7 cellular contexts compared by ENCODE assay signal in the genomic region with DNA sequence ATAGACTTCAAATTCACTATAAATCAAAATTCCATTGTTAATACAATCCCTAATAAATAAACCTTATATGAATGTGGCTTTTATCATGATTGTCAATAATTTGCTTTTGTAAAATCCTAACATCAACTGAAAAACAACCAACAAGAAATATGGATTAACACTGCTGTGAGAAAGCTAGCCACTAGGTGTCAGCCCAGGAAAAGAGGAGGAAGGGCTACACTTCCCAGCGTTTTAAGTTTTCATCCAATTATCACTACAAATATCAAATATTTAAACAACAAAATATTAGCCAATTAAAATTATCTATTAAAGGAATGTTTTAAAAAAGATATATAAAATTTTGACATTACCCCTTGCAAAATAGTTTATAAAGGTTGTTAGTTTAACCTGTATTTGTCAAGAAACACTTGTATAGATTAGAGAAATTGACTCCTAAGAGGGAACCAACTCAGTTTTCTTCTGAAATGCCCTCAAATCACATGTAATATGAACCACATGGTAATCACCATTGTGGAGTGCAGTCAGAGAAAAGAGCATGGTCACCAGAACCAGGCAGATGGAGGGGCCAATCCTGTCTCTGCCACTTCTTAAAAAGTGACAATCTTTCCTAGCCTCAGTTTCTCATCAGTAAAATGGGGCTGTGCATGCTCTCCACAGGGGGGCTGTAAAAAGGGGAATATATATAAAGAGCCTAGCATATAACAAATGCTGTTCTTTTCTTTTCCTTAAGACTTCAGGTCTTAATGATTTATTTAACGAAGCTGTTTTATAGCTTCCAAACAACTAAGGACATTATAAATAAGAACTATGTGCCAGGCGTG.
DNase-seq lines count a peak whose midpoint lies in the region; ATAC-seq and TF ChIP-seq lines count a peak whose summit lies in the region.

No MANE protein-coding gene starts in this region.

- H3K4me1 ChIP-seq in neutrophil (ENCODE audit: control insufficient read depth in 1 of 2, insufficient read depth in 1 of 2, low read depth in 1 of 2, low read length in 1 of 2), result peaks cover 9 to 10% of the 10 kb centered on the region in 2 experiments

- DNase-seq in DMS79 treated with DMSO at 0.1 percent for 48 hours (lab: John Stamatoyannopoulos, UW) (peak; percentile 68), HT-29 (ENCODE audit: low spot score) (peak; percentile 57), RPMI8226 (peak; percentile 47), erythroblast (lab: John Stamatoyannopoulos, UW) (peak; percentile 26 to 62)

- H3K4me3 ChIP-seq in neutrophil (ENCODE audit: low read depth in 1 of 2, low read length in 1 of 2), result no peak overlapping the region

- no peaks in the 10 kb centered on the region for H3K27me3 ChIP-seq in neutrophil

- H3K36me3 ChIP-seq in neutrophil, result no peaks in the 10 kb centered on the region

- H3K27ac ChIP-seq in neutrophil, result no peak overlapping the region

- H3K9me3 ChIP-seq in neutrophil, result no peaks in the 10 kb centered on the region

- TF ChIP-seq CTCF in neutrophil (IDR thresholded peaks at IDR 0.05), result peak; percentile 28

- TF ChIP-seq POLR2A in erythroblast (IDR thresholded peaks at IDR 0.05; ENCODE audit: low read length), result no peak

- ATAC-seq in GM19351 (IDR thresholded peaks at IDR 0.05; ENCODE audit: unreplicated experiment) (no peak), GM18517 (IDR thresholded peaks at IDR 0.05; ENCODE audit: unreplicated experiment) (no peak)
